ENCODE assay signal across 1 cellular context in the genomic region with DNA sequence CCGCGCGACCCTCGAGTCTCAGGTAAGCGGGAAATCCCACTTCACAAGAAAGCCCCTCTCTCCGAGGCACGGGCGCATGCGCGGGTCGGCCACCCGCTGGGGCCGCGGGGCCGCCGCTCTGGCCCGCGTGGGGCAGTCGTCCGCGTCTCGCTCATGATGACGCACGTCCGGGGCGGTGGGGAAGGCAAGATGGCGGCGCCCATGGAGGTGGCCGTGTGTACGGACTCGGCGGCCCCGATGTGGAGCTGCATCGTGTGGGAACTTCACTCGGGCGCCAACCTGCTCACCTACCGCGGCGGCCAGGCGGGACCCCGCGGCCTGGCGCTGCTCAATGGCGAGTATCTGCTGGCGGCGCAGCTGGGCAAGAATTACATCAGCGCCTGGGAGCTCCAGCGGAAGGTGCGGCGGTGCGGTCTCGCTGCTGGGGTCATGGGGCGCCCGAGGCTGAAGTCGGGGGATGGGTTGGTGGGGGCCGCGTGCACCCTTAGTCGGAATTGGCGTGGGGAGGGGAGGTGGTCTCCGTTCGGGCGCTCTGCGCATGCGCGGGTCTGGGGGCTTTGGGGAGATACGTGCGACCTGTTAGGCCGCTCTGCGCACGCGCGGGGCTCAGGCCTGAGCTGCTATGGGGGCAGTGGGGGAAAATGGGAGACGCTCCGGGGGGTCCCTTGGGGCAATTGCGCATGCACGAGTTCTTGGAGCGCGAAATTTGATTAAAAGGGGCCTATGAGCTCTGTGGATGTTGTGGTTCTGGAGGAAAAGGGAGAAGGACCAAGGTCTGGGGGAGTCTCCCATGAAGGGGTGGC.
TF ChIP-seq lines count a peak whose summit lies in the region.

WDR18 (plus strand) TSS at position 181 of the 803 bp plus-strand sequence; CDS start at position 190, 9 bp downstream.

TF ChIP-seq in H1, 55 proteins besides CTCF, POLR2A, EP300 and RAD21:
- TF ChIP-seq ZNF274 (IDR thresholded peaks at IDR 0.05; ENCODE audit: borderline replicate concordance, extremely low read depth, low read length) (no peak), CHD2 (IDR thresholded peaks at IDR 0.05; ENCODE audit: low read length) (0 out of 2 replicates have a peak, but pooled peaks have one; percentile 28), POLR2AphosphoS5 (IDR thresholded peaks at IDR 0.05; ENCODE audit: low read depth, low read length) (peak; percentile 91), JUND (IDR thresholded peaks at IDR 0.05; ENCODE audit: low read length) (no peak), SAP30 (IDR thresholded peaks at IDR 0.05; ENCODE audit: insufficient read depth, insufficient replicate concordance, low read length) (no peak), RBBP5 (IDR thresholded peaks at IDR 0.05; ENCODE audit: borderline replicate concordance, low read depth, low read length) (peak; percentile 89; the same call in 1 of the 2 replicates), SIRT6 (IDR thresholded peaks at IDR 0.05; ENCODE audit: low read length) (no peak), SP1 (IDR thresholded peaks at IDR 0.05; ENCODE audit: low read depth, low read length) (peak; percentile 24; the same call in 1 of the 2 replicates), TBP (IDR thresholded peaks at IDR 0.05; ENCODE audit: low read depth, low read length) (peak; percentile 40), TAF7 (optimal IDR thresholded peaks at IDR 0.05; ENCODE audit: borderline replicate concordance, low read depth, low read length) (peak; percentile 78), NANOG (IDR thresholded peaks at IDR 0.05; ENCODE audit: insufficient read depth, low read depth, low read length, poor library complexity, severe bottlenecking) (no peak), POU5F1 (IDR thresholded peaks at IDR 0.05; ENCODE audit: low read depth, low read length) (no peak), USF2 (IDR thresholded peaks at IDR 0.05; ENCODE audit: low read length) (no peak), HDAC6 (IDR thresholded peaks at IDR 0.05; ENCODE audit: low read depth, low read length) (no peak), RNF2 (IDR thresholded peaks at IDR 0.05; ENCODE audit: borderline replicate concordance, low read depth, low read length, missing control alignments, poor library complexity, severe bottlenecking) (no peak), CBX8 (IDR thresholded peaks at IDR 0.05; ENCODE audit: borderline replicate concordance, low read depth, low read length) (no peak), HDAC2 (IDR thresholded peaks at IDR 0.05; ENCODE audit: borderline replicate concordance in 1 of 2, low read depth in 2 of 2, low read length in 2 of 2) (peak; percentile 46 to 72; a peak in 1 of 4 replicates), TAF1 (IDR thresholded peaks at IDR 0.05; ENCODE audit: low read depth, low read length) (peak; percentile 91), BRCA1 (IDR thresholded peaks at IDR 0.05; ENCODE audit: low read depth, low read length) (no peak), CEBPB (IDR thresholded peaks at IDR 0.05; ENCODE audit: low read depth, low read length) (no peak), SUZ12 (IDR thresholded peaks at IDR 0.05; ENCODE audit: low read length) (no peak), BCL11A (IDR thresholded peaks at IDR 0.05; ENCODE audit: low read depth in 2 of 2, low read length in 2 of 2) (no peak), EZH2 (IDR thresholded peaks at IDR 0.05; ENCODE audit: low read depth, low read length, severe bottlenecking) (no peak), SP4 (IDR thresholded peaks at IDR 0.05; ENCODE audit: low read length) (no peak), RXRA (IDR thresholded peaks at IDR 0.05; ENCODE audit: insufficient read depth, low read depth, low read length) (no peak), SIN3A (conservative IDR thresholded peaks at IDR 0.05 in 1 of 2, IDR thresholded peaks at IDR 0.05 in 1 of 2; ENCODE audit: low read depth in 1 of 2, low read length in 2 of 2) (peak in 1 of 2 experiments; percentile 76; a peak in 2 of 4 replicates), SIX5 (IDR thresholded peaks at IDR 0.05; ENCODE audit: low read depth, low read length) (no peak), PHF8 (conservative IDR thresholded peaks at IDR 0.05; ENCODE audit: low read depth, low read length) (peak; percentile 92), GTF2F1 (IDR thresholded peaks at IDR 0.05; ENCODE audit: borderline replicate concordance, low read depth, low read length) (no peak), RFX5 (IDR thresholded peaks at IDR 0.05; ENCODE audit: borderline replicate concordance, low read depth, low read length) (no peak), ASH2L (IDR thresholded peaks at IDR 0.05; ENCODE audit: low read length) (peak; percentile 91), TEAD4 (IDR thresholded peaks at IDR 0.05; ENCODE audit: low read depth, low read length) (no peak), KDM1A (IDR thresholded peaks at IDR 0.05; ENCODE audit: borderline replicate concordance, low read length) (no peak), BACH1 (IDR thresholded peaks at IDR 0.05; ENCODE audit: low read length) (peak; percentile 76), SRF (IDR thresholded peaks at IDR 0.05; ENCODE audit: low read depth, low read length) (peak; percentile 55), CTBP2 (IDR thresholded peaks at IDR 0.05; ENCODE audit: borderline replicate concordance, insufficient read depth, insufficient read length, low read length) (no peak), JUN (IDR thresholded peaks at IDR 0.05; ENCODE audit: low read depth, low read length) (no peak), KDM4A (IDR thresholded peaks at IDR 0.05; ENCODE audit: low read depth, low read length, severe bottlenecking) (peak; percentile 90), ATF3 (IDR thresholded peaks at IDR 0.05; ENCODE audit: insufficient read depth, low read depth, low read length) (peak; percentile 49; the same call in 1 of the 2 replicates), CBX5 (IDR thresholded peaks at IDR 0.05; ENCODE audit: low read depth, low read length) (no peak), EGR1 (IDR thresholded peaks at IDR 0.05; ENCODE audit: borderline replicate concordance, low read depth, low read length) (no peak), KDM5A (IDR thresholded peaks at IDR 0.05; ENCODE audit: low read length) (peak; percentile 98), CREB1 (IDR thresholded peaks at IDR 0.05) (peak; percentile 98), YY1 (IDR thresholded peaks at IDR 0.05; ENCODE audit: low read depth, low read length) (peak; percentile 99), MAFK (IDR thresholded peaks at IDR 0.05; ENCODE audit: low read depth, low read length) (no peak), CHD1 (IDR thresholded peaks at IDR 0.05; ENCODE audit: low read depth, low read length) (no peak), NRF1 (IDR thresholded peaks at IDR 0.05; ENCODE audit: low read depth, low read length) (peak; percentile 94), GABPA (IDR thresholded peaks at IDR 0.05; ENCODE audit: borderline replicate concordance, insufficient read depth, low read length) (peak; percentile 82; the same call in 1 of the 2 replicates), FOSL1 (IDR thresholded peaks at IDR 0.05; ENCODE audit: insufficient read depth, low read depth, low read length) (no peak), SP2 (IDR thresholded peaks at IDR 0.05; ENCODE audit: low read length) (no peak), TCF12 (IDR thresholded peaks at IDR 0.05; ENCODE audit: low read depth, low read length) (no peak)
- TF ChIP-seq, protein P1, sequence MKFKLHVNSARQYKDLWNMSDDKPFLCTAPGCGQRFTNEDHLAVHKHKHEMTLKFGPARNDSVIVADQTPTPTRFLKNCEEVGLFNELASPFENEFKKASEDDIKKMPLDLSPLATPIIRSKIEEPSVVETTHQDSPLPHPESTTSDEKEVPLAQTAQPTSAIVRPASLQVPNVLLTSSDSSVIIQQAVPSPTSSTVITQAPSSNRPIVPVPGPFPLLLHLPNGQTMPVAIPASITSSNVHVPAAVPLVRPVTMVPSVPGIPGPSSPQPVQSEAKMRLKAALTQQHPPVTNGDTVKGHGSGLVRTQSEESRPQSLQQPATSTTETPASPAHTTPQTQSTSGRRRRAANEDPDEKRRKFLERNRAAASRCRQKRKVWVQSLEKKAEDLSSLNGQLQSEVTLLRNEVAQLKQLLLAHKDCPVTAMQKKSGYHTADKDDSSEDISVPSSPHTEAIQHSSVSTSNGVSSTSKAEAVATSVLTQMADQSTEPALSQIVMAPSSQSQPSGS (IDR thresholded peaks at IDR 0.05; ENCODE audit: low read length) = no peak
- TF ChIP-seq, protein P2, sequence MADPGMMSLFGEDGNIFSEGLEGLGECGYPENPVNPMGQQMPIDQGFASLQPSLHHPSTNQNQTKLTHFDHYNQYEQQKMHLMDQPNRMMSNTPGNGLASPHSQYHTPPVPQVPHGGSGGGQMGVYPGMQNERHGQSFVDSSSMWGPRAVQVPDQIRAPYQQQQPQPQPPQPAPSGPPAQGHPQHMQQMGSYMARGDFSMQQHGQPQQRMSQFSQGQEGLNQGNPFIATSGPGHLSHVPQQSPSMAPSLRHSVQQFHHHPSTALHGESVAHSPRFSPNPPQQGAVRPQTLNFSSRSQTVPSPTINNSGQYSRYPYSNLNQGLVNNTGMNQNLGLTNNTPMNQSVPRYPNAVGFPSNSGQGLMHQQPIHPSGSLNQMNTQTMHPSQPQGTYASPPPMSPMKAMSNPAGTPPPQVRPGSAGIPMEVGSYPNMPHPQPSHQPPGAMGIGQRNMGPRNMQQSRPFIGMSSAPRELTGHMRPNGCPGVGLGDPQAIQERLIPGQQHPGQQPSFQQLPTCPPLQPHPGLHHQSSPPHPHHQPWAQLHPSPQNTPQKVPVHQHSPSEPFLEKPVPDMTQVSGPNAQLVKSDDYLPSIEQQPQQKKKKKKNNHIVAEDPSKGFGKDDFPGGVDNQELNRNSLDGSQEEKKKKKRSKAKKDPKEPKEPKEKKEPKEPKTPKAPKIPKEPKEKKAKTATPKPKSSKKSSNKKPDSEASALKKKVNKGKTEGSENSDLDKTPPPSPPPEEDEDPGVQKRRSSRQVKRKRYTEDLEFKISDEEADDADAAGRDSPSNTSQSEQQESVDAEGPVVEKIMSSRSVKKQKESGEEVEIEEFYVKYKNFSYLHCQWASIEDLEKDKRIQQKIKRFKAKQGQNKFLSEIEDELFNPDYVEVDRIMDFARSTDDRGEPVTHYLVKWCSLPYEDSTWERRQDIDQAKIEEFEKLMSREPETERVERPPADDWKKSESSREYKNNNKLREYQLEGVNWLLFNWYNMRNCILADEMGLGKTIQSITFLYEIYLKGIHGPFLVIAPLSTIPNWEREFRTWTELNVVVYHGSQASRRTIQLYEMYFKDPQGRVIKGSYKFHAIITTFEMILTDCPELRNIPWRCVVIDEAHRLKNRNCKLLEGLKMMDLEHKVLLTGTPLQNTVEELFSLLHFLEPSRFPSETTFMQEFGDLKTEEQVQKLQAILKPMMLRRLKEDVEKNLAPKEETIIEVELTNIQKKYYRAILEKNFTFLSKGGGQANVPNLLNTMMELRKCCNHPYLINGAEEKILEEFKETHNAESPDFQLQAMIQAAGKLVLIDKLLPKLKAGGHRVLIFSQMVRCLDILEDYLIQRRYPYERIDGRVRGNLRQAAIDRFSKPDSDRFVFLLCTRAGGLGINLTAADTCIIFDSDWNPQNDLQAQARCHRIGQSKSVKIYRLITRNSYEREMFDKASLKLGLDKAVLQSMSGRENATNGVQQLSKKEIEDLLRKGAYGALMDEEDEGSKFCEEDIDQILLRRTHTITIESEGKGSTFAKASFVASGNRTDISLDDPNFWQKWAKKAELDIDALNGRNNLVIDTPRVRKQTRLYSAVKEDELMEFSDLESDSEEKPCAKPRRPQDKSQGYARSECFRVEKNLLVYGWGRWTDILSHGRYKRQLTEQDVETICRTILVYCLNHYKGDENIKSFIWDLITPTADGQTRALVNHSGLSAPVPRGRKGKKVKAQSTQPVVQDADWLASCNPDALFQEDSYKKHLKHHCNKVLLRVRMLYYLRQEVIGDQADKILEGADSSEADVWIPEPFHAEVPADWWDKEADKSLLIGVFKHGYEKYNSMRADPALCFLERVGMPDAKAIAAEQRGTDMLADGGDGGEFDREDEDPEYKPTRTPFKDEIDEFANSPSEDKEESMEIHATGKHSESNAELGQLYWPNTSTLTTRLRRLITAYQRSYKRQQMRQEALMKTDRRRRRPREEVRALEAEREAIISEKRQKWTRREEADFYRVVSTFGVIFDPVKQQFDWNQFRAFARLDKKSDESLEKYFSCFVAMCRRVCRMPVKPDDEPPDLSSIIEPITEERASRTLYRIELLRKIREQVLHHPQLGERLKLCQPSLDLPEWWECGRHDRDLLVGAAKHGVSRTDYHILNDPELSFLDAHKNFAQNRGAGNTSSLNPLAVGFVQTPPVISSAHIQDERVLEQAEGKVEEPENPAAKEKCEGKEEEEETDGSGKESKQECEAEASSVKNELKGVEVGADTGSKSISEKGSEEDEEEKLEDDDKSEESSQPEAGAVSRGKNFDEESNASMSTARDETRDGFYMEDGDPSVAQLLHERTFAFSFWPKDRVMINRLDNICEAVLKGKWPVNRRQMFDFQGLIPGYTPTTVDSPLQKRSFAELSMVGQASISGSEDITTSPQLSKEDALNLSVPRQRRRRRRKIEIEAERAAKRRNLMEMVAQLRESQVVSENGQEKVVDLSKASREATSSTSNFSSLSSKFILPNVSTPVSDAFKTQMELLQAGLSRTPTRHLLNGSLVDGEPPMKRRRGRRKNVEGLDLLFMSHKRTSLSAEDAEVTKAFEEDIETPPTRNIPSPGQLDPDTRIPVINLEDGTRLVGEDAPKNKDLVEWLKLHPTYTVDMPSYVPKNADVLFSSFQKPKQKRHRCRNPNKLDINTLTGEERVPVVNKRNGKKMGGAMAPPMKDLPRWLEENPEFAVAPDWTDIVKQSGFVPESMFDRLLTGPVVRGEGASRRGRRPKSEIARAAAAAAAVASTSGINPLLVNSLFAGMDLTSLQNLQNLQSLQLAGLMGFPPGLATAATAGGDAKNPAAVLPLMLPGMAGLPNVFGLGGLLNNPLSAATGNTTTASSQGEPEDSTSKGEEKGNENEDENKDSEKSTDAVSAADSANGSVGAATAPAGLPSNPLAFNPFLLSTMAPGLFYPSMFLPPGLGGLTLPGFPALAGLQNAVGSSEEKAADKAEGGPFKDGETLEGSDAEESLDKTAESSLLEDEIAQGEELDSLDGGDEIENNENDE (IDR thresholded peaks at IDR 0.05; ENCODE audit: insufficient replicate concordance, low read length) = no peak
- TF ChIP-seq, protein P3, sequence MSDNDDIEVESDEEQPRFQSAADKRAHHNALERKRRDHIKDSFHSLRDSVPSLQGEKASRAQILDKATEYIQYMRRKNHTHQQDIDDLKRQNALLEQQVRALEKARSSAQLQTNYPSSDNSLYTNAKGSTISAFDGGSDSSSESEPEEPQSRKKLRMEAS (IDR thresholded peaks at IDR 0.05) = peak; percentile 86
- TF ChIP-seq, protein P4, sequence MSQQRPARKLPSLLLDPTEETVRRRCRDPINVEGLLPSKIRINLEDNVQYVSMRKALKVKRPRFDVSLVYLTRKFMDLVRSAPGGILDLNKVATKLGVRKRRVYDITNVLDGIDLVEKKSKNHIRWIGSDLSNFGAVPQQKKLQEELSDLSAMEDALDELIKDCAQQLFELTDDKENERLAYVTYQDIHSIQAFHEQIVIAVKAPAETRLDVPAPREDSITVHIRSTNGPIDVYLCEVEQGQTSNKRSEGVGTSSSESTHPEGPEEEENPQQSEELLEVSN (IDR thresholded peaks at IDR 0.05) = peak; percentile 77
